ENCODE assay signal across 11 cellular contexts in genomic region chr9:20685769-20686168, GRCh38. TPM values are rescaled to one million over a fixed set of nuclear protein-coding genes. Genes with fewer than 3 reads are reported as not detected.
DNase-seq lines count a peak whose midpoint lies in the region; ATAC-seq and TF ChIP-seq lines count a peak whose summit lies in the region.
"Had no signal": no experiment of that assay in that cellular context is flagged by ENCODE, and none has a peak within 500 bp of the region (broad histone marks: within the 10 kb centered on the region; RNA-seq: fewer than 3 reads in every experiment).

No MANE protein-coding gene starts in this region.

- H3F3A ChIP-seq in neural cell (ENCODE audit: insufficient read depth, low read length, poor library complexity, severe bottlenecking): no peaks in the 10 kb centered on the region

- no peaks in the 10 kb centered on the region for H3K9me3 Mint-ChIP-seq in HFFc6
- no peaks in the 10 kb centered on the region for H3K9me3 Mint-ChIP-seq in naive thymus-derived CD4-positive, alpha-beta T cell
- H3K9me3 Mint-ChIP-seq: stimulated activated naive B cell treated with anti-CD40 and anti-IgM and Interleukin-4, amounts not matched to agents 10 μg/mL and 1 μg/mL and 100 μg/mL, for 72 hours had no signal

- no peak for TF ChIP-seq CTCF in BE2C (IDR thresholded peaks at IDR 0.05; ENCODE audit: low read depth, low read length)
- no peak for TF ChIP-seq CTCF in HFFc6 (IDR thresholded peaks at IDR 0.05)
- no peak for TF ChIP-seq CTCF in coronary artery (IDR thresholded peaks at IDR 0.05)
- TF ChIP-seq CTCF in neural cell (IDR thresholded peaks at IDR 0.05; ENCODE audit: poor library complexity, severe bottlenecking): no peak

- POLR2A ChIA-PET in naive thymus-derived CD4-positive, alpha-beta T cell (lab: Charles Lee): interaction anchor here (0.6 to 2.8 kb wide), 4 partner anchors 27 to 288 kb away, joined by 3 to 12 read pairs (median 3); no protein-coding TSS in a partner anchor

- H3K27me3 Mint-ChIP-seq in HFFc6 (ENCODE audit: insufficient read depth): 0 out of 2 replicates have a peak, but pooled peaks cover 2% of the 10 kb centered on the region
- no peaks in the 10 kb centered on the region for H3K27me3 Mint-ChIP-seq in naive thymus-derived CD4-positive, alpha-beta T cell
- H3K27me3 Mint-ChIP-seq: stimulated activated naive B cell treated with anti-CD40 and anti-IgM and Interleukin-4, amounts not matched to agents 10 μg/mL and 1 μg/mL and 100 μg/mL, for 72 hours had no signal

- no peaks in the 10 kb centered on the region for H3K27me3 ChIP-seq in BE2C
- no peaks in the 10 kb centered on the region for H3K27me3 ChIP-seq in neural cell (ENCODE audit: insufficient read depth, low read depth, low read length)
- no peaks in the 10 kb centered on the region for H3K27me3 ChIP-seq in naive thymus-derived CD4-positive, alpha-beta T cell (ENCODE audit: control insufficient read depth in 2 of 2, insufficient read depth in 2 of 2, low read length in 2 of 2)

- no peak for TF ChIP-seq RAD21 in neural cell (conservative IDR thresholded peaks at IDR 0.05)

- ATAC-seq in naive thymus-derived CD4-positive, alpha-beta T cell: no peak
- ATAC-seq: stimulated activated naive B cell treated with anti-CD40 and anti-IgM and Interleukin-4, amounts not matched to agents 10 μg/mL and 1 μg/mL and 100 μg/mL, for 72 hours had no signal

- DNase-seq in BE2C (no peak), HFFc6 (no peak), coronary artery (ENCODE audit: low spot score) (no peak), DMS53 treated with DMSO at 0.1 percent for 48 hours (lab: John Stamatoyannopoulos, UW; ENCODE audit: unreplicated experiment) (no peak), AG08396 (ENCODE audit: low spot score) (no peak)
- DNase-seq in naive thymus-derived CD4-positive, alpha-beta T cell: no peak
- DNase-seq in activated CD4-positive, CD25-positive, alpha-beta regulatory T cell treated with anti-CD3 and anti-CD28 coated beads, Interleukin-2, amount 50 U/mL, for 72 hours: no peak
- DNase-seq: COR-L47; NCI-H146; stimulated activated naive B cell treated with anti-CD40 and anti-IgM and Interleukin-4, amounts not matched to agents 10 μg/mL and 1 μg/mL and 100 μg/mL, for 72 hours had no signal

- H4K20me1 ChIP-seq in neural cell (ENCODE audit: insufficient read depth): no peaks in the 10 kb centered on the region

- H3K9ac ChIP-seq in neural cell (ENCODE audit: low read length): no peak overlapping the region

- H3K79me2 ChIP-seq in neural cell (replicated peaks; ENCODE audit: insufficient read depth, low read length): peaks cover 13% of the 10 kb centered on the region

- H3K4me2 ChIP-seq in neural cell (ENCODE audit: low read length): peak overlapping the region; percentile 89

- peaks cover 11% of the 10 kb centered on the region for H3K4me1 Mint-ChIP-seq in HFFc6 (ENCODE audit: low read depth)
- peaks cover 13 to 29% (median 23%) of the 10 kb centered on the region in 7 donors for H3K4me1 Mint-ChIP-seq in naive thymus-derived CD4-positive, alpha-beta T cell

- H3K36me3 ChIP-seq in BE2C (no peaks in the 10 kb centered on the region), neural cell (ENCODE audit: insufficient read depth, low read length) (no peaks in the 10 kb centered on the region)
- H3K36me3 ChIP-seq in naive thymus-derived CD4-positive, alpha-beta T cell (ENCODE audit: control insufficient read depth in 2 of 3, insufficient read depth in 3 of 3, low read length in 3 of 3): no peaks in the 10 kb centered on the region

- CTCF ChIA-PET in naive thymus-derived CD4-positive, alpha-beta T cell (lab: Charles Lee): interaction anchor here (0.6 to 1.4 kb wide), 3 partner anchors 21 to 329 kb away, joined by 3 to 4 read pairs (median 4); no protein-coding TSS in a partner anchor

- peak overlapping the region in 1 of 2 donors; percentile 87 for H3K27ac ChIP-seq in coronary artery
- no peak overlapping the region for H3K27ac ChIP-seq in neural cell (ENCODE audit: low read length)
- H3K27ac ChIP-seq in naive thymus-derived CD4-positive, alpha-beta T cell (ENCODE audit: low read depth, low read length): no peak overlapping the region

- H3K9me2 ChIP-seq in neural cell (ENCODE audit: insufficient read depth, low read length): no peaks in the 10 kb centered on the region

- H2AFZ ChIP-seq in neural cell (ENCODE audit: low read depth, low read length): no peak overlapping the region

- peak overlapping the region; percentile 95; the same call in 1 of the 2 replicates for H3K27ac Mint-ChIP-seq in HFFc6
- H3K27ac Mint-ChIP-seq in naive thymus-derived CD4-positive, alpha-beta T cell: peak overlapping the region in 4 of 9 donors; percentile 89 to 96 (median 91)
- H3K27ac Mint-ChIP-seq: stimulated activated naive B cell treated with anti-CD40 and anti-IgM and Interleukin-4, amounts not matched to agents 10 μg/mL and 1 μg/mL and 100 μg/mL, for 72 hours had no signal

- peak overlapping the region; percentile 92 for H3K4me3 Mint-ChIP-seq in HFFc6
- H3K4me3 Mint-ChIP-seq in naive thymus-derived CD4-positive, alpha-beta T cell: peak overlapping the region in 3 of 10 donors; percentile 94 to 96 (median 95)

- H3K4me3 ChIP-seq in BE2C (ENCODE audit: low read depth, low read length) (peak overlapping the region; percentile 85; the same call in 1 of the 2 replicates), coronary artery (peak overlapping the region; percentile 99), neural cell (ENCODE audit: low read length) (peak overlapping the region; percentile 85)
- H3K4me3 ChIP-seq in naive thymus-derived CD4-positive, alpha-beta T cell (ENCODE audit: low read length): no peak overlapping the region

- H3K4me1 ChIP-seq in BE2C: no peaks in the 10 kb centered on the region
- H3K4me1 ChIP-seq in naive thymus-derived CD4-positive, alpha-beta T cell (ENCODE audit: control insufficient read depth in 2 of 2, insufficient read depth in 2 of 2, low read length in 2 of 2): peaks cover 0 to 6% of the 10 kb centered on the region in 2 donors

- intact Hi-C loops in naive thymus-derived CD4-positive, alpha-beta T cell (cut with micrococcal nuclease): loop anchor here (2.0 kb wide), 5 partner anchors 329 to 1583 kb away; partner anchors contain the start of genes HAUS6 (in 1 of the 2) and MTAP (in 1 of the 2)

- H3K36me3 Mint-ChIP-seq in HFFc6 (ENCODE audit: low read depth): no peaks in the 10 kb centered on the region
- H3K36me3 Mint-ChIP-seq in naive thymus-derived CD4-positive, alpha-beta T cell: peaks cover 0 to 3% (median 0%) of the 10 kb centered on the region in 5 donors
- H3K36me3 Mint-ChIP-seq: stimulated activated naive B cell treated with anti-CD40 and anti-IgM and Interleukin-4, amounts not matched to agents 10 μg/mL and 1 μg/mL and 100 μg/mL, for 72 hours had no signal

- H3K9me3 ChIP-seq in BE2C: no peaks in the 10 kb centered on the region
- no peaks in the 10 kb centered on the region for H3K9me3 ChIP-seq in neural cell (ENCODE audit: low read length)
- no peaks in the 10 kb centered on the region for H3K9me3 ChIP-seq in naive thymus-derived CD4-positive, alpha-beta T cell (ENCODE audit: control insufficient read depth in 2 of 3, low read length in 3 of 3)

- no peak for TF ChIP-seq EP300 in neural cell (conservative IDR thresholded peaks at IDR 0.05; ENCODE audit: poor library complexity, severe bottlenecking)

TF ChIP-seq in neural cell, 6 proteins besides CTCF, POLR2A, EP300 and RAD21:
- TF ChIP-seq POLR2AphosphoS5 (IDR thresholded peaks at IDR 0.05) (no peak), SMC3 (conservative IDR thresholded peaks at IDR 0.05; ENCODE audit: poor library complexity) (no peak), EZH2 (IDR thresholded peaks at IDR 0.05; ENCODE audit: borderline replicate concordance, insufficient read depth, low read length, poor library complexity, severe bottlenecking) (no peak), TAF1 (IDR thresholded peaks at IDR 0.05; ENCODE audit: low read depth) (no peak), REST (IDR thresholded peaks at IDR 0.05; ENCODE audit: borderline replicate concordance) (no peak), MXI1 (conservative IDR thresholded peaks at IDR 0.05; ENCODE audit: poor library complexity, severe bottlenecking) (no peak)

RNA-seq across cellular contexts. Expression of gene FOCAD, which starts 1.7 kb away (rescaled TPM):
- 8.0 TPM for polyA plus RNA-seq in BE2C (2012; ENCODE audit: insufficient read depth, insufficient read length, low read depth)
- 10 to 100 TPM; 31.8 to 46.7 (median 39.2) TPM for total RNA-seq in HFFc6 (2021; fragmentation: NEBNext Ultra II Directional; extraction: Animal tissue kit (Norgen Biotek cat#: 25700))
- polyA plus RNA-seq in neural cell: 23.5 and 39.5 TPM in 2 replicates
- 108 and 165 TPM in 2 replicates for polyA minus RNA-seq in neural cell
- total RNA-seq in naive thymus-derived CD4-positive, alpha-beta T cell: 10 to 100 TPM; 12.8 to 33.7 (median 22.3) TPM
- polyA plus RNA-seq in naive thymus-derived CD4-positive, alpha-beta T cell: 10 to 100 TPM; 13.1 to 18.3 TPM
